In the genomic region with DNA sequence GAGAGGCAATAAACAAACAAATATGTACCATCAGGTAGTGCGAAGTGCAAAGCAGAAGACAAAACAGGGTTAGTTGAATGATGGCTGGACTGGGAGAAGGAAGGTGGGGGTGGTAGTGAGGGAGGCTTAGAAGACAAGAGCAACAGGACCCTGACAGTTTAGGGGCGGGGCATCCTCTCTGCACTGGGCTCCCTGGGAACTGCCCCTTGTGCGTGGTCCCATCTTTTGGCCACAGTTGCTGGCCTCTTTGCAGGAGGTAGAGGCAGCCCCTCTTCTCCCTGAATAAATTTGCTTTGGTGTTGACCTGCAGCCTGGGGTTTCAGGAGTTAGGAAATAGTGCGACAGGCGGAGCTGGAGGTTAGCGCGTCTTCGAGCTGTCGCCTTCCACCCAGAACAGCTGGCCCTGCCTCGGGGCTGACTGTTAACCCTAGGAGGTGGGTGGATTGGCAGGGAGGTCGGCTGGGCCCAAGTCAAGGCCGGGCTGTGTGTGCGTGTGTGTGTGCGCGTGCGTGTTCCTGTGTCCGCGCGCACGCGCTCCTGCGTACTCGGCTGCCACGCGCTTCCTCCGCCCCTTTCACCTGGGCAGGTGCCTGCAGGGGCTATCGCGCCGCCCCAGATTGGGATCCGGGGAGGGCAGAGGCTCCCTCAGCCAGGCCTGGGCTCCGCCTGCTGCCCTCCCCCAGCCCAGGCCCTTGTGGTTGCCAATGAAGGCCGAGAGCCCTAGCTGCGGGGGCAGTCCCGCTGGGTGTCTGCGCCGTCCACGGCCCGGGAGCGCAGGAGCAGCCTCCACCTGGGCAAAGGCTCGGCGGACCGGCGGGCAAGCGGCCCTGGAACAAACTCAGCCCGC, we compare ENCODE assay signal across 8 cellular contexts.
DNase-seq lines count a peak whose midpoint lies in the region; ATAC-seq, FAIRE-seq and TF ChIP-seq lines count a peak whose summit lies in the region.

No MANE protein-coding gene starts in this region.

- TF ChIP-seq EP300 in HepG2 (IDR thresholded peaks at IDR 0.05; ENCODE audit: low read depth in 2 of 2, low read length in 2 of 2) (no peak), HepG2 (CRISPR knock-in tag; IDR thresholded peaks at IDR 0.05; ENCODE audit: borderline replicate concordance) (no peak), sigmoid colon (IDR thresholded peaks at IDR 0.05) (no peak)

- H2AFZ ChIP-seq in mammary epithelial cell (ENCODE audit: low read depth, low read length) (peak overlapping the region; percentile 86), HepG2 (ENCODE audit: low read length) (no peak overlapping the region)

- CTCF ChIA-PET in mammary epithelial cell (lab: Charles Lee; ENCODE audit: low non-redundant PET) (no interaction called here), HepG2 (lab: Yijun Ruan, JAX; ENCODE audit: low intra/inter-chr PET ratio, low total read pairs) (no interaction called here)

- H3K27ac ChIP-seq in mammary epithelial cell (ENCODE audit: insufficient read depth, low read depth, low read length) (no peak overlapping the region), HepG2 (ENCODE audit: extremely low read length, insufficient read depth, low read length) (no peak overlapping the region), temporal lobe (ENCODE audit: low read depth, low read length) (peak overlapping the region; percentile 90), sigmoid colon (no peak overlapping the region)

- ATAC-seq in HepG2 = peak; percentile 74

- 12% methylated on average over 25 of the region's 45 CpGs for whole genome bisulfite sequencing in mammary epithelial cell (ENCODE audit: low coverage, missing lambda C conversion rate)
- 83% methylated on average over 10 of the region's 45 CpGs for WGBS in HepG2 (ENCODE audit: low lambda C conversion rate)
- 9% methylated on average over 45 of the region's 45 CpGs for WGBS in sigmoid colon, 2 donors

- H4K20me1 ChIP-seq in mammary epithelial cell (ENCODE audit: insufficient read depth, low read length) = no peaks in the 10 kb centered on the region
- no peaks in the 10 kb centered on the region for H4K20me1 ChIP-seq in HepG2 (ENCODE audit: insufficient read depth, low read length)

- FAIRE-seq in HepG2 (lab: Jason Lieb, UNC) = no peak

- no peaks in the 10 kb centered on the region for H3K79me2 ChIP-seq in mammary epithelial cell (ENCODE audit: insufficient read depth, low read length)
- no peaks in the 10 kb centered on the region for H3K79me2 ChIP-seq in HepG2 (ENCODE audit: insufficient read depth, low read length)

- H3K27me3 ChIP-seq in mammary epithelial cell (ENCODE audit: insufficient read depth, low read length) (no peaks in the 10 kb centered on the region), HepG2 (ENCODE audit: control insufficient read depth in 1 of 2, insufficient read depth in 2 of 2, low read length in 2 of 2) (peaks cover 2 to 13% of the 10 kb centered on the region in 2 experiments; a peak in 1 of 5 replicates), sigmoid colon (peaks cover 0 to 26% (median 0%) of the 10 kb centered on the region in 3 donors)

- no peak for TF ChIP-seq POLR2A in HepG2 (IDR thresholded peaks at IDR 0.05; ENCODE audit: insufficient read depth in 1 of 2, low read depth in 2 of 2, low read length in 2 of 2)
- TF ChIP-seq POLR2A in sigmoid colon (IDR thresholded peaks at IDR 0.05) = no peak

- H3K4me2 ChIP-seq in mammary epithelial cell (ENCODE audit: insufficient read depth, low read depth, low read length) (peak overlapping the region; percentile 88), HepG2 (ENCODE audit: low read depth, low read length) (peak overlapping the region; percentile 62)

- H3K36me3 ChIP-seq in mammary epithelial cell (ENCODE audit: insufficient read depth, low read length) = no peaks in the 10 kb centered on the region
- H3K36me3 ChIP-seq in HepG2 (replicated peaks in 1 of 2; ENCODE audit: control insufficient read depth in 1 of 2, insufficient read depth in 2 of 2, low read length in 2 of 2) = no peaks in the 10 kb centered on the region
- H3K36me3 ChIP-seq in sigmoid colon = no peaks in the 10 kb centered on the region

- TF ChIP-seq CTCF in mammary epithelial cell (conservative IDR thresholded peaks at IDR 0.05 in 1 of 2, IDR thresholded peaks at IDR 0.05 in 1 of 2; ENCODE audit: extremely low read depth in 1 of 2, insufficient read depth in 1 of 2, low read depth in 1 of 2, low read length in 2 of 2) (no peak), HepG2 (CRISPR knock-in tag; IDR thresholded peaks at IDR 0.05) (no peak), sigmoid colon (IDR thresholded peaks at IDR 0.05) (no peak)

- TF ChIP-seq RAD21 in HepG2 (CRISPR knock-in tag; IDR thresholded peaks at IDR 0.05) = no peak

- H3K4me1 ChIP-seq in mammary epithelial cell (ENCODE audit: insufficient read depth, low read length) (no peaks in the 10 kb centered on the region), HepG2 (ENCODE audit: insufficient read depth, low read length) (0 out of 2 replicates have a peak, but pooled peaks cover 8% of the 10 kb centered on the region), sigmoid colon (peaks cover 0 to 7% (median 3%) of the 10 kb centered on the region in 4 donors)

- H3K9me3 ChIP-seq in mammary epithelial cell (replicated peaks; ENCODE audit: insufficient read depth, low read length) (no peaks in the 10 kb centered on the region), HepG2 (ENCODE audit: low read length) (no peaks in the 10 kb centered on the region), sigmoid colon (no peaks in the 10 kb centered on the region)

- in situ Hi-C loops in mammary epithelial cell (cut with MboI; ENCODE audit: low sequenced_read_pairs in 2 of 2) (no loop called here), HepG2 (cut with HindIII; ENCODE audit: extremely low pct_ligation_motif_present, low pct_unique_long_range_greater_than_20kb) (loop anchor here (10.0 kb wide), 1 partner anchor 116 kb away; no protein-coding TSS in a partner anchor)

- intact Hi-C loops in mammary epithelial cell (cut with micrococcal nuclease) = loop anchor here (10.0 kb wide), 1 partner anchor 216 kb away; the partner anchor contains the start of gene SNW1
- intact Hi-C loops in HepG2 (cut with micrococcal nuclease; ENCODE audit: unreplicated experiment) = no loop called here
- intact Hi-C loops in sigmoid colon (cut with DNase I) = no loop called here

- dilution Hi-C loops in mammary epithelial cell (cut with HindIII; ENCODE audit: low sequenced_read_pairs) = no loop called here

- BruUV-seq in mammary epithelial cell (replicated peaks; lab: Mats Ljungman, UMichigan) (no TSS peak), HepG2 (replicated peaks; lab: Mats Ljungman, UMichigan) (no TSS peak)

- H3K4me3 ChIP-seq in mammary epithelial cell (replicated peaks in 1 of 3; ENCODE audit: insufficient read depth in 1 of 3, low read depth in 2 of 3, low read length in 3 of 3) = peak overlapping the region; percentile 43 to 50 (median 48)
- H3K4me3 ChIP-seq in HepG2 (replicated peaks in 1 of 3; ENCODE audit: insufficient read depth in 1 of 3, low read depth in 2 of 3, low read length in 3 of 3) = peak overlapping the region in 2 of 3 experiments; percentile 39 to 52; a peak in 3 of 6 replicates
- H3K4me3 ChIP-seq in sigmoid colon = peak overlapping the region in 2 of 4 donors; percentile 19 to 24

- DNase-seq in NCI-H2081 (lab: John Stamatoyannopoulos, UW) (peak; percentile 38 to 65), NCI-H2081 treated with DMSO at 0.1 percent for 48 hours (lab: John Stamatoyannopoulos, UW) (no peak), mammary epithelial cell (peak; percentile 35), HepG2 (ENCODE audit: low spot score) (no peak), sigmoid colon (no peak)
- DNase-seq in activated T-cell treated with anti-CD3 and anti-CD28 coated beads, Interleukin-2, amount 50 U/mL, for 48 hours = no peak
- no peak for DNase-seq in stimulated activated CD4-positive, alpha-beta T cell treated with anti-CD3 and anti-CD28 coated beads, Interleukin-4, amount 100 ng/mL, for 4 hours

- POLR2A ChIA-PET in HepG2 (lab: Yijun Ruan, JAX) = no interaction called here

- H3K9ac ChIP-seq in mammary epithelial cell (ENCODE audit: insufficient read depth, low read length) (no peak overlapping the region), HepG2 (ENCODE audit: insufficient read depth, low read depth, low read length) (no peak overlapping the region)

TF ChIP-seq in HepG2, 621 proteins besides CTCF, POLR2A, EP300 and RAD21 (continues in another document):
- TF ChIP-seq SP2 (CRISPR knock-in tag; IDR thresholded peaks at IDR 0.05) (no peak), ZNF687 (CRISPR knock-in tag; IDR thresholded peaks at IDR 0.05) (peak; percentile 61), HNRNPLL (IDR thresholded peaks at IDR 0.05; ENCODE audit: low read depth, low read length, poor library complexity, severe bottlenecking) (peak; percentile 69), GABPA (IDR thresholded peaks at IDR 0.05; ENCODE audit: low read depth, low read length) (no peak), GABPA (CRISPR knock-in tag; IDR thresholded peaks at IDR 0.05; ENCODE audit: low read depth) (no peak)

Comparison
In these comparisons a context has a peak if more than half of its experiments do, and no peak if none do; other contexts are left out.
1. DNase-seq: peak in NCI-H2081 (2 of 2) and mammary epithelial cell (single experiment); none in NCI-H2081 treated with DMSO at 0.1 percent for 48 hours (single experiment), HepG2 (single experiment), activated T-cell treated with anti-CD3 and anti-CD28 coated beads, Interleukin-2, amount 50 U/mL, for 48 hours (0 of 2), stimulated activated CD4-positive, alpha-beta T cell treated with anti-CD3 and anti-CD28 coated beads, Interleukin-4, amount 100 ng/mL, for 4 hours (0 of 2) and sigmoid colon (single experiment).